ENCODE assay signal across 8 cellular contexts in the genomic region with DNA sequence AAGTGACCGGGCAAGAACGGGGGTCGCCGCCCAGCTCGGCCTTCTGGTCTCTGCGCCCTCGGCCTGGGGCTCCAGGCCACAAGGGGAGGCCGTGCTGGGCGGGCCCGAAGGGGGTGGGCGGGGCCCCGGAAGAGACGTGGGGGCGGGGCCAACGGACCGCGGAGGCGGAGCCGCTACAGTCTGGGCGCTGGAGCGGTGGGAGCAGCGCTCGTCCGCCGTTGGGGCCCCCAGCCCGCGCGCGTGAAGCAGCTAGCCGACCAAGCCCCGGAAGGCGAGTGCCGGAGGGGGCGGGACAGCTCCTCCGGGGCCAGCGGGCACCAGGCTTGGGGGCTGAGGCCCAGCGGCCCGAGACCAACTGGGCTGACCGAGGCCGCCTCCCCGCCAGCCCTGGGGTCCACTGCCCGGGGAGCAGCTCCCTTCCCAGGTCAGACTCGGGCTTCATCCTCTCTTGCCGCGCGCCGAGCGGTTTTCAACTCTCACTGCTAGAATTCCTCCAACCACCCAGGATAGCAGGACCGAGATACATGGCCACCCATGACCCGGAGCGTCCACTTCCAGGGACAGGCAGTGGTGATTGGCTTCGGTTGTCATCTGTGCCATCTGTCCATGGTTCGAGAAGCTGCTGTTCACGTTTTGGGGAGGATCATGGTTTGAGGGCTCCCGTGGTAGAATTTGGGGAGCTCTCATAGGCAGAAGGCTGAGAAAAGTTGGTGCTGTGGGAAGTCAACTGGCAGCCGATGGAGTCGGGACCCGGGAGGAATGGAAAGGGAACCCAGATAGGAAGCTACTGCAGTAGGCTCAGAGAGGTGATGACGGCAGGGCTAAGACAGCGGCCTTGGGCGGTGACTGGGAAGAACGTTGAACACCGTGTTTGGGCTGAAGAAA. TPM values are rescaled to one million over a fixed set of nuclear protein-coding genes. Genes with fewer than 3 reads are reported as not detected.
DNase-seq lines count a peak whose midpoint lies in the region; ATAC-seq and TF ChIP-seq lines count a peak whose summit lies in the region.

No MANE protein-coding gene starts in this region.

- intact Hi-C loops in activated CD4-positive, alpha-beta T cell treated with anti-CD3 and anti-CD28 coated beads, Interleukin-2, amount 10 ng/mL, durations not matched to agents 24 days and 14 days (cut with micrococcal nuclease), result loop anchor here (2.0 to 10.0 kb wide), 3 partner anchors 26 to 188 kb away; partner anchors contain the start of gene ZKSCAN2
- intact Hi-C loops in colonic mucosa (cut with DNase I) (loop anchor here (5.0 kb wide), 1 partner anchor 40 kb away; no protein-coding TSS in a partner anchor), left colon (cut with DNase I, micrococcal nuclease) (loop anchor here in 1 of 2 donors (10.0 kb wide), 1 partner anchor 48 kb away; the partner anchor contains the start of gene LCMT1)

- peak overlapping the region; percentile 68 for H3K4me3 ChIP-seq in colonic mucosa

- DNase-seq in A172 (ENCODE audit: low spot score), result peak; percentile 35
- DNase-seq in NCI-H510A (lab: John Stamatoyannopoulos, UW), result peak; percentile 78
- DNase-seq in activated CD4-positive, alpha-beta T cell treated with anti-CD3 and anti-CD28 coated beads, Interleukin-2, amount 10 ng/mL, durations not matched to agents 24 days and 14 days, result peak; percentile 95
- peak; percentile 87 for DNase-seq in colonic mucosa
- peak; percentile 73 to 94 for DNase-seq in left colon
- peak; percentile 76 to 83 for DNase-seq in stimulated activated CD4-positive, alpha-beta T cell treated with anti-CD3 and anti-CD28 coated beads, Interleukin-1b, Interleukin-23, amount 100 ng/mL, for 4 hours (ENCODE audit: low read depth in 2 of 2)

- no peaks in the 10 kb centered on the region for H3K4me1 ChIP-seq in colonic mucosa

- H3K27me3 ChIP-seq in colonic mucosa, result no peaks in the 10 kb centered on the region

- TF ChIP-seq CTCF in colonic mucosa (IDR thresholded peaks at IDR 0.05), result no peak

- H3K4me1 Mint-ChIP-seq in activated CD4-positive, alpha-beta T cell treated with anti-CD3 and anti-CD28 coated beads, Interleukin-2, amount 10 ng/mL, durations not matched to agents 24 days and 14 days, result peaks cover 35% of the 10 kb centered on the region

- H3K27me3 Mint-ChIP-seq in activated CD4-positive, alpha-beta T cell treated with anti-CD3 and anti-CD28 coated beads, Interleukin-2, amount 10 ng/mL, durations not matched to agents 24 days and 14 days, result no peaks in the 10 kb centered on the region

- peak overlapping the region; percentile 64 for H3K27ac ChIP-seq in colonic mucosa

- peak overlapping the region; percentile 83 to 84 for H3K9ac ChIP-seq in colonic mucosa (ENCODE audit: low read depth in 2 of 2, low read length in 2 of 2)

- H3K9me3 Mint-ChIP-seq in activated CD4-positive, alpha-beta T cell treated with anti-CD3 and anti-CD28 coated beads, Interleukin-2, amount 10 ng/mL, durations not matched to agents 24 days and 14 days, result no peaks in the 10 kb centered on the region

- peak overlapping the region; percentile 87 for H3K27ac Mint-ChIP-seq in activated CD4-positive, alpha-beta T cell treated with anti-CD3 and anti-CD28 coated beads, Interleukin-2, amount 10 ng/mL, durations not matched to agents 24 days and 14 days

- H3K36me3 ChIP-seq in colonic mucosa, result no peaks in the 10 kb centered on the region

- no peaks in the 10 kb centered on the region for H3K36me3 Mint-ChIP-seq in activated CD4-positive, alpha-beta T cell treated with anti-CD3 and anti-CD28 coated beads, Interleukin-2, amount 10 ng/mL, durations not matched to agents 24 days and 14 days (ENCODE audit: low read depth)

- H3K4me3 Mint-ChIP-seq in activated CD4-positive, alpha-beta T cell treated with anti-CD3 and anti-CD28 coated beads, Interleukin-2, amount 10 ng/mL, durations not matched to agents 24 days and 14 days, result peak overlapping the region; percentile 92

- ATAC-seq in GM18858 (IDR thresholded peaks at IDR 0.05; ENCODE audit: unreplicated experiment) (peak; percentile 74), HG03066 (IDR thresholded peaks at IDR 0.05; ENCODE audit: low read depth, unreplicated experiment) (peak; percentile 93), left colon (peak; percentile 99)

- H3K9me3 ChIP-seq in colonic mucosa, result no peaks in the 10 kb centered on the region

RNA-seq across cellular contexts. Expression of gene LCMT1, which starts 44.6 kb away (rescaled TPM):
- total RNA-seq in A172 (2014; rRNA removed; shearing (Covaris generic)), result 58.6 and 61.4 TPM in 2 replicates
- total RNA-seq in activated CD4-positive, alpha-beta T cell treated with anti-CD3 and anti-CD28 coated beads, Interleukin-2, amount 10 ng/mL, durations not matched to agents 24 days and 14 days, result 32.8 and 38.7 TPM in 2 replicates
- 10 to 100 TPM; 46.9 to 47.6 TPM for total RNA-seq in colonic mucosa
- 10 to 100 TPM; 43.8 to 55.8 TPM for total RNA-seq in left colon

RNA-seq across cellular contexts. Expression of gene ARHGAP17, which starts 51.8 kb away (rescaled TPM):
- 51.9 and 58.7 TPM in 2 replicates for total RNA-seq in A172 (2014; rRNA removed; shearing (Covaris generic))
- total RNA-seq in activated CD4-positive, alpha-beta T cell treated with anti-CD3 and anti-CD28 coated beads, Interleukin-2, amount 10 ng/mL, durations not matched to agents 24 days and 14 days, result 74.0 and 74.9 TPM in 2 replicates
- total RNA-seq in colonic mucosa (100 to 1,000 TPM in 1 of 2 donors, 10 to 100 TPM in 1; 97.4 to 109 TPM), left colon (100 to 1,000 TPM; 107 to 129 TPM)

Comparison
In these comparisons a context has a peak if more than half of its experiments do, and no peak if none do; other contexts are left out.
1. Peak in every context shown above with its lines: DNase-seq, ATAC-seq, H3K4me3 ChIP-seq and H3K27ac ChIP-seq.
2. DNase-seq: peak in every context shown above with its lines; median percentile 95 in activated CD4-positive, alpha-beta T cell treated with anti-CD3 and anti-CD28 coated beads, Interleukin-2, amount 10 ng/mL, durations not matched to agents 24 days and 14 days; 87 in colonic mucosa; 84 in left colon; 80 in stimulated activated CD4-positive, alpha-beta T cell treated with anti-CD3 and anti-CD28 coated beads, Interleukin-1b, Interleukin-23, amount 100 ng/mL, for 4 hours; 78 in NCI-H510A; 35 in A172.